Comparison of ENCODE assay signal across 19 cellular contexts in genomic region chr12:117907108-117907689, GRCh38.
DNase-seq lines count a peak whose midpoint lies in the region; ATAC-seq and FAIRE-seq lines count a peak whose summit lies in the region.
"Had no signal": no experiment of that assay in that cellular context is flagged by ENCODE, and none has a peak within 500 bp of the region (broad histone marks: within the 10 kb centered on the region; RNA-seq: fewer than 3 reads in every experiment).

No MANE protein-coding gene starts in this region.

- no peaks in the 10 kb centered on the region for H3K27me3 Mint-ChIP-seq in activated CD4-positive, alpha-beta T cell treated with anti-CD3 and anti-CD28 coated beads, Interleukin-2, amount 10 ng/mL, durations not matched to agents 24 days and 14 days

- no peaks in the 10 kb centered on the region for H3K36me3 Mint-ChIP-seq in activated CD4-positive, alpha-beta T cell treated with anti-CD3 and anti-CD28 coated beads, Interleukin-2, amount 10 ng/mL, durations not matched to agents 24 days and 14 days (ENCODE audit: low read depth)
- H3K36me3 Mint-ChIP-seq: activated naive CD8-positive, alpha-beta T cell had no signal

- H3K9me3 ChIP-seq in small intestine (ENCODE audit: control insufficient read depth, low read depth), result no peaks in the 10 kb centered on the region
- H3K9me3 ChIP-seq: thyroid gland had no signal

- no peaks in the 10 kb centered on the region for H3K27me3 ChIP-seq in small intestine (ENCODE audit: control insufficient read depth in 2 of 2, insufficient read depth in 2 of 2, low read length in 2 of 2)
- H3K27me3 ChIP-seq: cardiac muscle cell, Peyer's patch, thyroid gland had no signal

- peaks cover 6% of the 10 kb centered on the region for H3K9me3 Mint-ChIP-seq in activated CD4-positive, alpha-beta T cell treated with anti-CD3 and anti-CD28 coated beads, Interleukin-2, amount 10 ng/mL, durations not matched to agents 24 days and 14 days

- H3K4me1 ChIP-seq in small intestine (ENCODE audit: control insufficient read depth in 2 of 2, insufficient read depth in 1 of 2, low read depth in 1 of 2, low read length in 1 of 2), result no peaks in the 10 kb centered on the region
- H3K4me1 ChIP-seq: Peyer's patch, thyroid gland had no signal

- no peak overlapping the region for H3K27ac Mint-ChIP-seq in activated CD4-positive, alpha-beta T cell treated with anti-CD3 and anti-CD28 coated beads, Interleukin-2, amount 10 ng/mL, durations not matched to agents 24 days and 14 days
- H3K27ac Mint-ChIP-seq: activated naive CD8-positive, alpha-beta T cell had no signal

- ATAC-seq in GM19035 (IDR thresholded peaks at IDR 0.05; ENCODE audit: unreplicated experiment), result no peak
- ATAC-seq: sciatic nerve had no signal

- H3K4me3 ChIP-seq in small intestine (ENCODE audit: low read depth in 1 of 2, low read length in 2 of 2), result no peak overlapping the region
- H3K4me3 ChIP-seq: cardiac muscle cell, Peyer's patch, thyroid gland had no signal

- DNase-seq in activated CD4-positive, alpha-beta T cell treated with anti-CD3 and anti-CD28 coated beads, Interleukin-2, amount 50 U/mL, for 1 hour, result peak; percentile 1
- DNase-seq in activated CD4-positive, alpha-beta T cell treated with anti-CD3 and anti-CD28 coated beads, Interleukin-2, amount 10 ng/mL, durations not matched to agents 24 days and 14 days, result no peak
- peak; percentile 46 for DNase-seq in NCI-H2171 treated with DMSO at 0.1 percent for 48 hours (lab: John Stamatoyannopoulos, UW)
- peak; percentile 15 for DNase-seq in cerebellar cortex (ENCODE audit: low spot score)
- peak; percentile 5 for DNase-seq in small intestine
- DNase-seq in NCI-H524 treated with DMSO at 0.1 percent for 48 hours (lab: John Stamatoyannopoulos, UW), result no peak
- DNase-seq in AG08396 (ENCODE audit: low spot score), result no peak
- DNase-seq: activated CD4-positive, CD25-positive, alpha-beta regulatory T cell; effector CD8-positive, alpha-beta T cell; mesenchymal stem cell; NCI-H226; Peyer's patch; stimulated activated CD4-positive, alpha-beta T cell treated with anti-CD3 and anti-CD28 coated beads, Interleukin-4, amount 100 ng/mL, for 24 hours; thyroid gland had no signal

- no peaks in the 10 kb centered on the region for H3K4me1 Mint-ChIP-seq in activated CD4-positive, alpha-beta T cell treated with anti-CD3 and anti-CD28 coated beads, Interleukin-2, amount 10 ng/mL, durations not matched to agents 24 days and 14 days
- H3K4me1 Mint-ChIP-seq: neural crest cell had no signal

- WGBS in small intestine, 3 donors, result 13 to 36% (median 31%) methylated on average over 11 of the region's 11 CpGs

- H3K27ac ChIP-seq in small intestine (ENCODE audit: low read depth in 1 of 2, low read length in 1 of 2), result no peak overlapping the region
- H3K27ac ChIP-seq: cardiac muscle cell, Peyer's patch, thyroid gland had no signal

- H3K4me3 Mint-ChIP-seq in activated CD4-positive, alpha-beta T cell treated with anti-CD3 and anti-CD28 coated beads, Interleukin-2, amount 10 ng/mL, durations not matched to agents 24 days and 14 days, result no peak overlapping the region
- H3K4me3 Mint-ChIP-seq: activated naive CD8-positive, alpha-beta T cell; neural crest cell had no signal

- no peak for FAIRE-seq in small intestine (lab: Jason Lieb, UNC)

- intact Hi-C loops in activated CD4-positive, alpha-beta T cell treated with anti-CD3 and anti-CD28 coated beads, Interleukin-2, amount 10 ng/mL, durations not matched to agents 24 days and 14 days (cut with micrococcal nuclease), result no loop called here

- H3K36me3 ChIP-seq in small intestine (ENCODE audit: control insufficient read depth in 2 of 2, insufficient read depth in 2 of 2, low read length in 2 of 2), result no peaks in the 10 kb centered on the region
- H3K36me3 ChIP-seq: cardiac muscle cell, Peyer's patch, thyroid gland had no signal

Comparison
In these comparisons a context has a peak if more than half of its experiments do, and no peak if none do; other contexts are left out.
1. DNase-seq: peak in activated CD4-positive, alpha-beta T cell treated with anti-CD3 and anti-CD28 coated beads, Interleukin-2, amount 50 U/mL, for 1 hour (single experiment), NCI-H2171 treated with DMSO at 0.1 percent for 48 hours (single experiment), cerebellar cortex (single experiment) and small intestine (single experiment); none in activated CD4-positive, alpha-beta T cell treated with anti-CD3 and anti-CD28 coated beads, Interleukin-2, amount 10 ng/mL, durations not matched to agents 24 days and 14 days (single experiment), NCI-H524 treated with DMSO at 0.1 percent for 48 hours (single experiment) and AG08396 (single experiment).